ENCODE assay signal across 8 cellular contexts in the genomic region with DNA sequence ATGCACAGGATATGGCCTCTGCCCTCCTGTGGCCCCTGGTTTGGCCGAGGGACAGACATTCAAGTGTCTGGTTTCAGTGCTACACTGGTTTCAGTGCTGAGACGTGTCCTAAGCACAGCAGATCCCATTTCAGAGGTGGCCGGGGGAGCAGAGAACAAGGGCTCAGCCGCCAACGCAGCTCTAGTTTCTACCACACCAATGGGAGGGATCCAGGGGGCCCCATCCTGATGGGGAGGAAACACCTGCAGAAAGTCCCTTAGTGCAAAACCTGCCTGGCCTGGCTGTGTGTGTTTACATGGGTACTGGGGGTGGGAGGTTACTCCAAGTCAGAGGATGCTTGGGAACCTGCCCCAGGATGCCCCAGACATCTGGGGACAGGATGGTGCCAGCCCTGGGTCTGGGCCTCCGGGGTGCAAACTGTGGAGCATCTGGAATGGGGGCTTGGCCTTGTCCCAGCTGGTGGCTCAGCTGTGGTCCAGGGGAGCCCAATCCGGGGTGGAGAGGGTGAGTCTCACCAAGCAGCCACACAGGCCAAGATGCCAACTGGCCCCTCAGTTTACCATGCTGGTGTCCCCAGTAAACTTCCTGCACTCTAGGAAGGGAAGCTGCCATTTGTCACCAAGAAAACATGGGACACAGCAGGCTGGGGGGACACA. TPM values are rescaled to one million over a fixed set of nuclear protein-coding genes. Genes with fewer than 3 reads are reported as not detected.
DNase-seq lines count a peak whose midpoint lies in the region; ATAC-seq and TF ChIP-seq lines count a peak whose summit lies in the region.
"Not testable (repeated sequence)": the region's sequence is repeated elsewhere in the genome, so short reads cannot be mapped to it uniquely, and the experiment has no call there.

No MANE protein-coding gene starts in this region.

- not testable (repeated sequence) for H3K9me2 ChIP-seq in DOHH2 (replicated peaks; ENCODE audit: control insufficient read depth, low read length); MM.1S (replicated peaks; ENCODE audit: insufficient read depth, low read length)

- peak overlapping the region; percentile 46 for H3K4me2 ChIP-seq in DOHH2 (ENCODE audit: low read length)
- peak overlapping the region; percentile 62 for H3K4me2 ChIP-seq in MM.1S (ENCODE audit: low read depth, low read length)

- intact Hi-C loops in esophagus squamous epithelium (cut with DNase I): not testable (repeated sequence)

- not testable (repeated sequence) for H3K4me3 ChIP-seq in DOHH2 (ENCODE audit: low read length); MM.1S (ENCODE audit: low read length); esophagus squamous epithelium

- H3F3A ChIP-seq in DOHH2 (ENCODE audit: control insufficient read depth, insufficient read depth): not testable (repeated sequence)
- peaks cover 23% of the 10 kb centered on the region for H3F3A ChIP-seq in MM.1S (ENCODE audit: insufficient read depth, low read length)

- peaks cover 10% of the 10 kb centered on the region for H3K36me3 Mint-ChIP-seq in stimulated activated effector memory CD8-positive, alpha-beta T cell treated with anti-CD3 and anti-CD28 coated beads, Interleukin-12 subunit alpha, Interleukin-12 subunit beta, amount 100 ng/mL, for 72 hours

- peak overlapping the region; percentile 81 for H3K27ac Mint-ChIP-seq in stimulated activated effector memory CD8-positive, alpha-beta T cell treated with anti-CD3 and anti-CD28 coated beads, Interleukin-12 subunit alpha, Interleukin-12 subunit beta, amount 100 ng/mL, for 72 hours

- not testable (repeated sequence) for H3K79me2 ChIP-seq in DOHH2 (ENCODE audit: control insufficient read depth, low read length); MM.1S (ENCODE audit: low read length)

- TF ChIP-seq CTCF in DOHH2 (IDR thresholded peaks at IDR 0.05; ENCODE audit: low read depth, low read length, poor library complexity, severe bottlenecking); MM.1S (IDR thresholded peaks at IDR 0.05; ENCODE audit: low read length); esophagus squamous epithelium (IDR thresholded peaks at IDR 0.05): not testable (repeated sequence)

- H3K9ac ChIP-seq in MM.1S (ENCODE audit: low read length): peak overlapping the region; percentile 44

- H3K27me3 ChIP-seq in DOHH2 (ENCODE audit: control insufficient read depth, low read length); MM.1S (replicated peaks; ENCODE audit: insufficient read depth, low read length); esophagus squamous epithelium: not testable (repeated sequence)

- not testable (repeated sequence) for H3K9me3 ChIP-seq in DOHH2 (ENCODE audit: control insufficient read depth, insufficient read depth, low read length); MM.1S (replicated peaks; ENCODE audit: insufficient read depth, low read length); esophagus squamous epithelium

- H3K27ac ChIP-seq in DOHH2 (ENCODE audit: low read depth, low read length): not testable (repeated sequence)
- H3K27ac ChIP-seq in MM.1S (ENCODE audit: low read length) (peak overlapping the region; percentile 85), esophagus squamous epithelium (peak overlapping the region; percentile 64 to 80 (median 78))

- peaks cover 32% of the 10 kb centered on the region for H3K4me1 Mint-ChIP-seq in stimulated activated effector memory CD8-positive, alpha-beta T cell treated with anti-CD3 and anti-CD28 coated beads, Interleukin-12 subunit alpha, Interleukin-12 subunit beta, amount 100 ng/mL, for 72 hours

- not testable (repeated sequence) for H3K4me3 Mint-ChIP-seq in stimulated activated effector memory CD8-positive, alpha-beta T cell treated with anti-CD3 and anti-CD28 coated beads, Interleukin-12 subunit alpha, Interleukin-12 subunit beta, amount 100 ng/mL, for 72 hours

- H3K36me3 ChIP-seq in DOHH2 (ENCODE audit: control insufficient read depth, low read length); MM.1S (replicated peaks; ENCODE audit: insufficient read depth, low read length): not testable (repeated sequence)
- peaks cover 18 to 89% (median 23%) of the 10 kb centered on the region in 3 donors for H3K36me3 ChIP-seq in esophagus squamous epithelium

- H4K20me1 ChIP-seq in DOHH2 (ENCODE audit: control insufficient read depth, insufficient read depth, low read depth, low read length); MM.1S (ENCODE audit: insufficient read depth, low read length): not testable (repeated sequence)

- WGBS in esophagus squamous epithelium, 2 donors: 45% methylated on average over 2 of the region's 7 CpGs; no CpG with 5 or more reads in 1 of the 2 donors

- not testable (repeated sequence) for H3K9me3 Mint-ChIP-seq in stimulated activated effector memory CD8-positive, alpha-beta T cell treated with anti-CD3 and anti-CD28 coated beads, Interleukin-12 subunit alpha, Interleukin-12 subunit beta, amount 100 ng/mL, for 72 hours

- H3K4me1 ChIP-seq in DOHH2 (ENCODE audit: control insufficient read depth, low read length) (peaks cover 17% of the 10 kb centered on the region), MM.1S (ENCODE audit: low read length) (peaks cover 39% of the 10 kb centered on the region), esophagus squamous epithelium (peaks cover 19 to 47% (median 20%) of the 10 kb centered on the region in 3 donors)

- peak; percentile 96 for DNase-seq in MM.1S
- peak; percentile 62 for DNase-seq in activated CD8-positive, alpha-beta memory T cell treated with anti-CD3 and anti-CD28 coated beads for 24 hours
- DNase-seq in esophagus squamous epithelium (lab: John Stamatoyannopoulos, UW); stimulated activated effector memory CD8-positive, alpha-beta T cell treated with anti-CD3 and anti-CD28 coated beads, Interleukin-12 subunit alpha, Interleukin-12 subunit beta, amount 100 ng/mL, for 72 hours (ENCODE audit: low spot score in 2 of 2): not testable (repeated sequence)

- TF ChIP-seq POLR2A in esophagus squamous epithelium (IDR thresholded peaks at IDR 0.05): not testable (repeated sequence)

- peak; percentile 68 for ATAC-seq in GM19035 (IDR thresholded peaks at IDR 0.05; ENCODE audit: unreplicated experiment)
- ATAC-seq in GM21717 (IDR thresholded peaks at IDR 0.05; ENCODE audit: unreplicated experiment): peak; percentile 67
- ATAC-seq in HG03039 (IDR thresholded peaks at IDR 0.05; ENCODE audit: unreplicated experiment): peak; percentile 53
- peak; percentile 33 for ATAC-seq in stimulated activated effector memory CD8-positive, alpha-beta T cell treated with anti-CD3 and anti-CD28 coated beads, Interleukin-12 subunit alpha, Interleukin-12 subunit beta, amount 100 ng/mL, for 72 hours

- H2AFZ ChIP-seq in MM.1S (ENCODE audit: low read length): not testable (repeated sequence)

RNA-seq across cellular contexts. Expression of a gene that starts 8.3 kb away (rescaled TPM):
- total RNA-seq in esophagus squamous epithelium: 100 to 1,000 TPM in 2 of 4 donors, 10 to 100 TPM in 2; 37.7 to 146 (median 103) TPM

RNA-seq across cellular contexts. Expression of a gene that starts 49.5 kb away (rescaled TPM):
- total RNA-seq in esophagus squamous epithelium: 100 to 1,000 TPM in 1 of 4 donors, 10 to 100 TPM in 3; 47.7 to 105 (median 81.1) TPM
